In the genomic region with DNA sequence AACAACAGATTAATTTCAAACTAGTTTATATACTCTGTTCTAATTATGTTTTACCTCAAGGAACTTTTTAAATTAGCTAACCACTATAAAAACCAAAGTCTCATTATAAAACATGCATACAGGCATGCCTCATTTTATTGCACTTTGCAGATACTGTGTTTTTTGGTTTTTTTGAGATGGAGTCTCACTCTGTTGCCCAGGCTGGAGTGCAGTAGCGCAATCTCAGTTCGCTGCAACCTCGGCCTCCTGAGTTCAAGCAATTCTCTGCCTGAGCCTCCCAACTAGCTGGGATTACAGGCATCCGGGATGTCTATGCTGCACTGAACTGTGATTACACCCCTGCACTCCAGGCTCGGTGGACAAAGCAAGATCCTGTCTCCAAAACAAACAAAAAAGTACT, we compare ENCODE assay signal across 24 cellular contexts. TPM values are rescaled to one million over a fixed set of nuclear protein-coding genes. Genes with fewer than 3 reads are reported as not detected.
DNase-seq lines count a peak whose midpoint lies in the region; ATAC-seq, FAIRE-seq and TF ChIP-seq lines count a peak whose summit lies in the region.
"Had no signal": no experiment of that assay in that cellular context is flagged by ENCODE, and none has a peak within 500 bp of the region (broad histone marks: within the 10 kb centered on the region; RNA-seq: fewer than 3 reads in every experiment).

No MANE protein-coding gene starts in this region.

- H3K27ac Mint-ChIP-seq in activated naive CD8-positive, alpha-beta T cell treated with anti-CD3 and anti-CD28 coated beads, Interleukin-2, amount 10 ng/mL, durations not matched to agents 7 days and 5 days = no peak overlapping the region
- H3K27ac Mint-ChIP-seq in activated naive CD8-positive, alpha-beta T cell treated with anti-CD3 and anti-CD28 coated beads for 36 hours = no peak overlapping the region
- H3K27ac Mint-ChIP-seq in WTC11 = no peak overlapping the region
- H3K27ac Mint-ChIP-seq: GM23338, HFFc6 had no signal

- CTCF ChIA-PET in WTC11 (lab: Charles Lee) (interaction anchor here (1.0 to 1.6 kb wide), 2 partner anchors 9 to 33 kb away, joined by 3 to 7 read pairs; no protein-coding TSS in a partner anchor), HepG2 (lab: Yijun Ruan, JAX; ENCODE audit: low intra/inter-chr PET ratio, low total read pairs) (no interaction called here)

- no peak for TF ChIP-seq POLR2A in HepG2 (IDR thresholded peaks at IDR 0.05; ENCODE audit: insufficient read depth in 1 of 2, low read depth in 2 of 2, low read length in 2 of 2)

- no peak overlapping the region for H2AFZ ChIP-seq in HepG2 (ENCODE audit: low read length)
- H2AFZ ChIP-seq: GM23338 had no signal

- intact Hi-C loops in HepG2 (cut with micrococcal nuclease; ENCODE audit: unreplicated experiment) (no loop called here), sciatic nerve (cut with DNase I) (no loop called here), left colon (cut with DNase I, micrococcal nuclease) (no loop called here)

- no peak overlapping the region for H3K9ac ChIP-seq in HepG2 (ENCODE audit: insufficient read depth, low read depth, low read length)

- no peak for TF ChIP-seq CTCF in WTC11 (IDR thresholded peaks at IDR 0.05)
- no peak for TF ChIP-seq CTCF in HepG2 (CRISPR knock-in tag; IDR thresholded peaks at IDR 0.05)

- no peaks in the 10 kb centered on the region for H3K79me2 ChIP-seq in HepG2 (ENCODE audit: insufficient read depth, low read length)

- TF ChIP-seq EP300 in HepG2 (IDR thresholded peaks at IDR 0.05; ENCODE audit: low read depth in 2 of 2, low read length in 2 of 2) (no peak), HepG2 (CRISPR knock-in tag; IDR thresholded peaks at IDR 0.05; ENCODE audit: borderline replicate concordance) (no peak)

- H3K9me3 Mint-ChIP-seq in activated naive CD8-positive, alpha-beta T cell treated with anti-CD3 and anti-CD28 coated beads, Interleukin-2, amount 10 ng/mL, durations not matched to agents 7 days and 5 days = no peaks in the 10 kb centered on the region
- no peaks in the 10 kb centered on the region for H3K9me3 Mint-ChIP-seq in activated naive CD8-positive, alpha-beta T cell treated with anti-CD3 and anti-CD28 coated beads for 36 hours
- H3K9me3 Mint-ChIP-seq in WTC11 = no peaks in the 10 kb centered on the region
- H3K9me3 Mint-ChIP-seq: CD4-positive, alpha-beta memory T cell; GM23338; H9; HFFc6 had no signal

- WGBS in HepG2 (ENCODE audit: low lambda C conversion rate) = 75% methylated on average over 5 of the region's 5 CpGs

- H3K36me3 Mint-ChIP-seq in activated naive CD8-positive, alpha-beta T cell treated with anti-CD3 and anti-CD28 coated beads, Interleukin-2, amount 10 ng/mL, durations not matched to agents 7 days and 5 days = peaks cover 11% of the 10 kb centered on the region
- peaks cover 17% of the 10 kb centered on the region for H3K36me3 Mint-ChIP-seq in activated naive CD8-positive, alpha-beta T cell treated with anti-CD3 and anti-CD28 coated beads for 36 hours
- H3K36me3 Mint-ChIP-seq in WTC11 = peaks cover 27% of the 10 kb centered on the region

- no peak overlapping the region for H3K4me3 Mint-ChIP-seq in activated naive CD8-positive, alpha-beta T cell treated with anti-CD3 and anti-CD28 coated beads, Interleukin-2, amount 10 ng/mL, durations not matched to agents 7 days and 5 days
- no peak overlapping the region for H3K4me3 Mint-ChIP-seq in activated naive CD8-positive, alpha-beta T cell treated with anti-CD3 and anti-CD28 coated beads for 36 hours
- no peak overlapping the region for H3K4me3 Mint-ChIP-seq in WTC11
- H3K4me3 Mint-ChIP-seq: CD4-positive, alpha-beta memory T cell; GM23338; H9; HFFc6 had no signal

- no peaks in the 10 kb centered on the region for H3K9me3 ChIP-seq in HepG2 (ENCODE audit: low read length)
- H3K9me3 ChIP-seq: A549 had no signal

- H3K4me3 ChIP-seq in HepG2 (replicated peaks in 1 of 3; ENCODE audit: insufficient read depth in 1 of 3, low read depth in 2 of 3, low read length in 3 of 3) = no peak overlapping the region
- H3K4me3 ChIP-seq: A549, GM23338 had no signal

- H3K36me3 ChIP-seq in HepG2 (replicated peaks in 1 of 2; ENCODE audit: control insufficient read depth in 1 of 2, insufficient read depth in 2 of 2, low read length in 2 of 2) = peaks cover 1 to 15% of the 10 kb centered on the region in 2 experiments; a peak in 3 of 5 replicates

- H3K27ac ChIP-seq in HepG2 (ENCODE audit: extremely low read length, insufficient read depth, low read length) = no peak overlapping the region
- H3K27ac ChIP-seq: A549 had no signal

- peaks cover 3% of the 10 kb centered on the region for H3K4me1 Mint-ChIP-seq in activated naive CD8-positive, alpha-beta T cell treated with anti-CD3 and anti-CD28 coated beads, Interleukin-2, amount 10 ng/mL, durations not matched to agents 7 days and 5 days
- H3K4me1 Mint-ChIP-seq in activated naive CD8-positive, alpha-beta T cell treated with anti-CD3 and anti-CD28 coated beads for 36 hours = peaks cover 2% of the 10 kb centered on the region
- 0 out of 2 replicates have a peak, but pooled peaks cover 2% of the 10 kb centered on the region for H3K4me1 Mint-ChIP-seq in WTC11
- H3K4me1 Mint-ChIP-seq: CD4-positive, alpha-beta memory T cell; GM23338; H9 had no signal

- no peaks in the 10 kb centered on the region for H4K20me1 ChIP-seq in HepG2 (ENCODE audit: insufficient read depth, low read length)

- BruUV-seq in HepG2 (replicated peaks; lab: Mats Ljungman, UMichigan) = no TSS peak

- in situ Hi-C loops in HepG2 (cut with HindIII; ENCODE audit: extremely low pct_ligation_motif_present, low pct_unique_long_range_greater_than_20kb) = no loop called here

- TF ChIP-seq RAD21 in HepG2 (CRISPR knock-in tag; IDR thresholded peaks at IDR 0.05) = no peak

- no peaks in the 10 kb centered on the region for H3K27me3 Mint-ChIP-seq in activated naive CD8-positive, alpha-beta T cell treated with anti-CD3 and anti-CD28 coated beads, Interleukin-2, amount 10 ng/mL, durations not matched to agents 7 days and 5 days
- H3K27me3 Mint-ChIP-seq in activated naive CD8-positive, alpha-beta T cell treated with anti-CD3 and anti-CD28 coated beads for 36 hours = no peaks in the 10 kb centered on the region
- H3K27me3 Mint-ChIP-seq in WTC11 (ENCODE audit: low read depth) = no peaks in the 10 kb centered on the region
- H3K27me3 Mint-ChIP-seq: CD4-positive, alpha-beta memory T cell had no signal

- DNase-seq in activated naive CD8-positive, alpha-beta T cell treated with anti-CD3 and anti-CD28 coated beads, Interleukin-2, amount 10 ng/mL, durations not matched to agents 7 days and 5 days = peak; percentile 14
- no peak for DNase-seq in activated naive CD8-positive, alpha-beta T cell treated with anti-CD3 and anti-CD28 coated beads for 36 hours
- no peak for DNase-seq in WTC11 (ENCODE audit: low spot score)
- DNase-seq in HepG2 (ENCODE audit: low spot score) = no peak
- peak; percentile 13 for DNase-seq in sciatic nerve (ENCODE audit: low spot score)
- DNase-seq in NCI-H1048 (lab: John Stamatoyannopoulos, UW) = no peak
- DNase-seq in ecto neural progenitor cell (ENCODE audit: low spot score) = no peak
- DNase-seq in left colon = no peak
- DNase-seq: 8988T; ACHN; C1 segment of cervical spinal cord; Calu3; CD4-positive, alpha-beta memory T cell; COR-L47; DMS53; DMS79 treated with DMSO at 0.1 percent for 48 hours; GF-D8; H9; HFFc6 had no signal

- ATAC-seq in activated naive CD8-positive, alpha-beta T cell treated with anti-CD3 and anti-CD28 coated beads, Interleukin-2, amount 10 ng/mL, durations not matched to agents 7 days and 5 days (ENCODE audit: low read depth) = no peak
- ATAC-seq in WTC11 (no peak), HepG2 (peak; percentile 31), sciatic nerve (no peak), left colon (no peak)
- ATAC-seq: A549, GM23338, HCT116 had no signal

- FAIRE-seq in HepG2 (lab: Jason Lieb, UNC) = no peak
- FAIRE-seq: A549, GM12891, GM18507 had no signal

- H3K4me2 ChIP-seq in HepG2 (ENCODE audit: low read depth, low read length) = no peak overlapping the region
- H3K4me2 ChIP-seq: A549, GM23338 had no signal

- peaks cover 18% of the 10 kb centered on the region for H3K4me1 ChIP-seq in HepG2 (ENCODE audit: insufficient read depth, low read length)

- H3K27me3 ChIP-seq in HepG2 (ENCODE audit: control insufficient read depth in 1 of 2, insufficient read depth in 2 of 2, low read length in 2 of 2) = no peaks in the 10 kb centered on the region

- POLR2A ChIA-PET in activated naive CD8-positive, alpha-beta T cell treated with anti-CD3 and anti-CD28 coated beads, Interleukin-2, amount 10 ng/mL, durations not matched to agents 7 days and 5 days (lab: Charles Lee) = interaction anchor here (0.7 to 0.9 kb wide), 2 partner anchors 9 to 19 kb away, joined by 3 to 4 read pairs; a partner anchor contains a TSS
- POLR2A ChIA-PET in WTC11 (lab: Charles Lee) (interaction anchor here (0.6 kb wide), 2 partner anchors 84 to 258 kb away, joined by 3 to 5 read pairs; no protein-coding TSS in a partner anchor), HepG2 (lab: Yijun Ruan, JAX) (interaction anchor here (1.6 kb wide), 1 partner anchor 9 kb away, joined by 13 read pairs; a partner anchor contains a TSS)

RNA-seq across cellular contexts. Expression of a gene that starts 8.8 kb away (rescaled TPM):
- 100 to 1,000 TPM; 194 to 213 TPM for total RNA-seq in activated naive CD8-positive, alpha-beta T cell treated with anti-CD3 and anti-CD28 coated beads, Interleukin-2, amount 10 ng/mL, durations not matched to agents 7 days and 5 days
- 100 to 1,000 TPM; 245 to 250 TPM for total RNA-seq in activated naive CD8-positive, alpha-beta T cell treated with anti-CD3 and anti-CD28 coated beads for 36 hours
- 289 to 341 TPM (median 300 TPM) in 3 replicates for total RNA-seq in WTC11 (2021)
- total RNA-seq in HepG2 (2016; rRNA removed; fragmentation: Illumina TruSeq; extraction: Trizol) = 237 and 256 TPM in 2 replicates
- total RNA-seq in HepG2 (2016; cell fraction: cytosol; rRNA removed; fragmentation: Illumina TruSeq; extraction: Trizol; ENCODE audit: low read depth) = 86.3 and 92.6 TPM in 2 replicates
- total RNA-seq in HepG2 (2016; cell fraction: insoluble cytoplasmic fraction; rRNA removed; fragmentation: Illumina TruSeq; extraction: Trizol) = 209 and 270 TPM in 2 replicates
- 67.0 and 88.4 TPM in 2 replicates for total RNA-seq in HepG2 (2016; cell fraction: membrane; rRNA removed; fragmentation: Illumina TruSeq; extraction: Trizol)
- total RNA-seq in HepG2 (2016; cell fraction: nucleus; rRNA removed; fragmentation: Illumina TruSeq; extraction: Trizol) = 98.2 and 106 TPM in 2 replicates
- 32.1 and 43.3 TPM in 2 replicates for polyA plus RNA-seq in HepG2 (2011; rRNA removed)
- polyA plus RNA-seq in HepG2 (2011; cell fraction: cytosol; rRNA removed) = 92.3 and 100 TPM in 2 replicates
- polyA plus RNA-seq in HepG2 (2011; cell fraction: nucleus; rRNA removed) = 38.5 and 41.1 TPM in 2 replicates
- polyA plus RNA-seq in HepG2 (2012) = 103 and 127 TPM in 2 replicates
- 83.0 and 101 TPM in 2 replicates for polyA plus RNA-seq in HepG2 (2016; cell fraction: cytosol; fragmentation: Illumina TruSeq; extraction: Trizol; ENCODE audit: low read depth)
- polyA plus RNA-seq in HepG2 (2016; cell fraction: insoluble cytoplasmic fraction; fragmentation: Illumina TruSeq; extraction: Trizol; ENCODE audit: low read depth) = 221 and 271 TPM in 2 replicates
- 58.3 and 84.5 TPM in 2 replicates for polyA plus RNA-seq in HepG2 (2016; cell fraction: membrane; fragmentation: Illumina TruSeq; extraction: Trizol; ENCODE audit: low read depth)
- 169 and 181 TPM in 2 replicates for polyA plus RNA-seq in HepG2 (2016; cell fraction: nucleus; fragmentation: Illumina TruSeq; extraction: Trizol; ENCODE audit: insufficient read depth, low read depth)
- 28.4 and 46.4 TPM in 2 replicates for polyA minus RNA-seq in HepG2 (2011; rRNA and poly(A)+ RNA removed; ENCODE audit: low replicate concordance)
- 50.6 and 65.7 TPM in 2 replicates for polyA minus RNA-seq in HepG2 (2011; cell fraction: cytosol; rRNA and poly(A)+ RNA removed)
- 30.4 and 32.2 TPM in 2 replicates for polyA minus RNA-seq in HepG2 (2011; cell fraction: nucleus; rRNA and poly(A)+ RNA removed)
- 20.3 TPM for total RNA-seq in sciatic nerve
- total RNA-seq in left colon = 100 to 1,000 TPM; 212 to 220 TPM

RNA-seq across cellular contexts. Expression of a gene that starts 19.7 kb away (rescaled TPM):
- total RNA-seq in activated naive CD8-positive, alpha-beta T cell treated with anti-CD3 and anti-CD28 coated beads, Interleukin-2, amount 10 ng/mL, durations not matched to agents 7 days and 5 days = 100 to 1,000 TPM; 470 to 500 TPM
- 100 to 1,000 TPM; 623 to 655 TPM for total RNA-seq in activated naive CD8-positive, alpha-beta T cell treated with anti-CD3 and anti-CD28 coated beads for 36 hours
- total RNA-seq in WTC11 (2021) = 650 to 764 TPM (median 757 TPM) in 3 replicates
- 553 and 842 TPM in 2 replicates for total RNA-seq in HepG2 (2016; rRNA removed; fragmentation: Illumina TruSeq; extraction: Trizol)
- total RNA-seq in HepG2 (2016; cell fraction: cytosol; rRNA removed; fragmentation: Illumina TruSeq; extraction: Trizol; ENCODE audit: low read depth) = 162 and 178 TPM in 2 replicates
- total RNA-seq in HepG2 (2016; cell fraction: insoluble cytoplasmic fraction; rRNA removed; fragmentation: Illumina TruSeq; extraction: Trizol) = 553 and 885 TPM in 2 replicates
- total RNA-seq in HepG2 (2016; cell fraction: membrane; rRNA removed; fragmentation: Illumina TruSeq; extraction: Trizol) = 469 and 483 TPM in 2 replicates
- 195 and 213 TPM in 2 replicates for total RNA-seq in HepG2 (2016; cell fraction: nucleus; rRNA removed; fragmentation: Illumina TruSeq; extraction: Trizol)
- polyA plus RNA-seq in HepG2 (2011; rRNA removed) = 252 and 337 TPM in 2 replicates
- 69.8 and 103 TPM in 2 replicates for polyA plus RNA-seq in HepG2 (2011; cell fraction: cytosol; rRNA removed)
- polyA plus RNA-seq in HepG2 (2011; cell fraction: nucleus; rRNA removed) = 25.8 and 30.1 TPM in 2 replicates
- 289 and 643 TPM in 2 replicates for polyA plus RNA-seq in HepG2 (2012)
- polyA plus RNA-seq in HepG2 (2016; cell fraction: cytosol; fragmentation: Illumina TruSeq; extraction: Trizol; ENCODE audit: low read depth) = 377 and 391 TPM in 2 replicates
- 1,249 and 1,398 TPM in 2 replicates for polyA plus RNA-seq in HepG2 (2016; cell fraction: insoluble cytoplasmic fraction; fragmentation: Illumina TruSeq; extraction: Trizol; ENCODE audit: low read depth)
- 612 and 621 TPM in 2 replicates for polyA plus RNA-seq in HepG2 (2016; cell fraction: membrane; fragmentation: Illumina TruSeq; extraction: Trizol; ENCODE audit: low read depth)
- 448 and 485 TPM in 2 replicates for polyA plus RNA-seq in HepG2 (2016; cell fraction: nucleus; fragmentation: Illumina TruSeq; extraction: Trizol; ENCODE audit: insufficient read depth, low read depth)
- 78.7 and 95.4 TPM in 2 replicates for polyA minus RNA-seq in HepG2 (2011; rRNA and poly(A)+ RNA removed; ENCODE audit: low replicate concordance)
- polyA minus RNA-seq in HepG2 (2011; cell fraction: cytosol; rRNA and poly(A)+ RNA removed) = 255 and 261 TPM in 2 replicates
- polyA minus RNA-seq in HepG2 (2011; cell fraction: nucleus; rRNA and poly(A)+ RNA removed) = 42.5 and 63.9 TPM in 2 replicates
- total RNA-seq in sciatic nerve = 296 TPM
- 100 to 1,000 TPM; 235 to 254 TPM for total RNA-seq in left colon

RNA-seq across cellular contexts. Expression of a gene that starts 31.5 kb away (rescaled TPM):
- total RNA-seq in activated naive CD8-positive, alpha-beta T cell treated with anti-CD3 and anti-CD28 coated beads, Interleukin-2, amount 10 ng/mL, durations not matched to agents 7 days and 5 days = 10 to 100 TPM; 69.9 to 70.8 TPM
- total RNA-seq in activated naive CD8-positive, alpha-beta T cell treated with anti-CD3 and anti-CD28 coated beads for 36 hours = 10 to 100 TPM; 71.2 to 74.8 TPM
- 91.0 to 102 TPM (median 96.9 TPM) in 3 replicates for total RNA-seq in WTC11 (2021)
- total RNA-seq in HepG2 (2016; rRNA removed; fragmentation: Illumina TruSeq; extraction: Trizol) = 31.4 and 48.6 TPM in 2 replicates
- 21.9 and 22.5 TPM in 2 replicates for total RNA-seq in HepG2 (2016; cell fraction: cytosol; rRNA removed; fragmentation: Illumina TruSeq; extraction: Trizol; ENCODE audit: low read depth)
- 34.5 and 55.6 TPM in 2 replicates for total RNA-seq in HepG2 (2016; cell fraction: insoluble cytoplasmic fraction; rRNA removed; fragmentation: Illumina TruSeq; extraction: Trizol)
- 26.2 and 30.0 TPM in 2 replicates for total RNA-seq in HepG2 (2016; cell fraction: membrane; rRNA removed; fragmentation: Illumina TruSeq; extraction: Trizol)
- 41.8 and 49.7 TPM in 2 replicates for total RNA-seq in HepG2 (2016; cell fraction: nucleus; rRNA removed; fragmentation: Illumina TruSeq; extraction: Trizol)
- polyA plus RNA-seq in HepG2 (2011; rRNA removed) = 42.8 and 42.9 TPM in 2 replicates
- polyA plus RNA-seq in HepG2 (2011; cell fraction: cytosol; rRNA removed) = 24.5 and 47.2 TPM in 2 replicates
- polyA plus RNA-seq in HepG2 (2011; cell fraction: nucleus; rRNA removed) = 143 and 153 TPM in 2 replicates
- polyA plus RNA-seq in HepG2 (2012) = 22.5 and 24.0 TPM in 2 replicates
- polyA plus RNA-seq in HepG2 (2016; cell fraction: cytosol; fragmentation: Illumina TruSeq; extraction: Trizol; ENCODE audit: low read depth) = 20.3 and 23.1 TPM in 2 replicates
- polyA plus RNA-seq in HepG2 (2016; cell fraction: insoluble cytoplasmic fraction; fragmentation: Illumina TruSeq; extraction: Trizol; ENCODE audit: low read depth) = 30.7 and 32.5 TPM in 2 replicates
- polyA plus RNA-seq in HepG2 (2016; cell fraction: membrane; fragmentation: Illumina TruSeq; extraction: Trizol; ENCODE audit: low read depth) = 20.1 and 23.2 TPM in 2 replicates
- 95.9 and 100 TPM in 2 replicates for polyA plus RNA-seq in HepG2 (2016; cell fraction: nucleus; fragmentation: Illumina TruSeq; extraction: Trizol; ENCODE audit: insufficient read depth, low read depth)
- 14.0 and 27.7 TPM in 2 replicates for polyA minus RNA-seq in HepG2 (2011; rRNA and poly(A)+ RNA removed; ENCODE audit: low replicate concordance)
- polyA minus RNA-seq in HepG2 (2011; cell fraction: cytosol; rRNA and poly(A)+ RNA removed) = 5.2 and 5.9 TPM in 2 replicates
- 21.5 and 23.6 TPM in 2 replicates for polyA minus RNA-seq in HepG2 (2011; cell fraction: nucleus; rRNA and poly(A)+ RNA removed)
- total RNA-seq in sciatic nerve = 38.7 TPM
- 10 to 100 TPM; 77.6 to 86.6 TPM for total RNA-seq in left colon

RNA-seq across cellular contexts. Expression of a gene that starts 42.4 kb away (rescaled TPM):
- 100 to 1,000 TPM; 154 to 167 TPM for total RNA-seq in activated naive CD8-positive, alpha-beta T cell treated with anti-CD3 and anti-CD28 coated beads, Interleukin-2, amount 10 ng/mL, durations not matched to agents 7 days and 5 days
- 100 to 1,000 TPM; 134 to 137 TPM for total RNA-seq in activated naive CD8-positive, alpha-beta T cell treated with anti-CD3 and anti-CD28 coated beads for 36 hours
- 89.7 to 109 TPM (median 95.1 TPM) in 3 replicates for total RNA-seq in WTC11 (2021)
- total RNA-seq in HepG2 (2016; rRNA removed; fragmentation: Illumina TruSeq; extraction: Trizol) = 122 and 124 TPM in 2 replicates
- 32.8 and 35.7 TPM in 2 replicates for total RNA-seq in HepG2 (2016; cell fraction: cytosol; rRNA removed; fragmentation: Illumina TruSeq; extraction: Trizol; ENCODE audit: low read depth)
- 119 and 122 TPM in 2 replicates for total RNA-seq in HepG2 (2016; cell fraction: insoluble cytoplasmic fraction; rRNA removed; fragmentation: Illumina TruSeq; extraction: Trizol)
- 28.2 and 37.8 TPM in 2 replicates for total RNA-seq in HepG2 (2016; cell fraction: membrane; rRNA removed; fragmentation: Illumina TruSeq; extraction: Trizol)
- total RNA-seq in HepG2 (2016; cell fraction: nucleus; rRNA removed; fragmentation: Illumina TruSeq; extraction: Trizol) = 112 and 113 TPM in 2 replicates
- 79.4 and 89.1 TPM in 2 replicates for polyA plus RNA-seq in HepG2 (2011; rRNA removed)
- 64.8 and 78.3 TPM in 2 replicates for polyA plus RNA-seq in HepG2 (2011; cell fraction: cytosol; rRNA removed)
- 303 and 416 TPM in 2 replicates for polyA plus RNA-seq in HepG2 (2011; cell fraction: nucleus; rRNA removed)
- polyA plus RNA-seq in HepG2 (2012) = 34.4 and 62.5 TPM in 2 replicates
- 17.2 and 18.1 TPM in 2 replicates for polyA plus RNA-seq in HepG2 (2016; cell fraction: cytosol; fragmentation: Illumina TruSeq; extraction: Trizol; ENCODE audit: low read depth)
- polyA plus RNA-seq in HepG2 (2016; cell fraction: insoluble cytoplasmic fraction; fragmentation: Illumina TruSeq; extraction: Trizol; ENCODE audit: low read depth) = 81.2 and 85.9 TPM in 2 replicates
- polyA plus RNA-seq in HepG2 (2016; cell fraction: membrane; fragmentation: Illumina TruSeq; extraction: Trizol; ENCODE audit: low read depth) = 16.9 and 17.7 TPM in 2 replicates
- 226 and 250 TPM in 2 replicates for polyA plus RNA-seq in HepG2 (2016; cell fraction: nucleus; fragmentation: Illumina TruSeq; extraction: Trizol; ENCODE audit: insufficient read depth, low read depth)
- polyA minus RNA-seq in HepG2 (2011; rRNA and poly(A)+ RNA removed; ENCODE audit: low replicate concordance) = 91.6 and 267 TPM in 2 replicates
- polyA minus RNA-seq in HepG2 (2011; cell fraction: cytosol; rRNA and poly(A)+ RNA removed) = 23.6 and 24.5 TPM in 2 replicates
- 69.2 and 70.3 TPM in 2 replicates for polyA minus RNA-seq in HepG2 (2011; cell fraction: nucleus; rRNA and poly(A)+ RNA removed)
- total RNA-seq in sciatic nerve = 71.1 TPM
- total RNA-seq in left colon = 10 to 100 TPM; 43.9 to 56.3 TPM

RNA-seq across cellular contexts. Expression of a gene that starts 53.3 kb away (rescaled TPM):
- 10 to 100 TPM; 16.2 to 17.6 TPM for total RNA-seq in activated naive CD8-positive, alpha-beta T cell treated with anti-CD3 and anti-CD28 coated beads, Interleukin-2, amount 10 ng/mL, durations not matched to agents 7 days and 5 days
- total RNA-seq in activated naive CD8-positive, alpha-beta T cell treated with anti-CD3 and anti-CD28 coated beads for 36 hours = 1 to 10 TPM; 6.5 to 6.6 TPM
- 13.2 to 15.9 TPM (median 14.8 TPM) in 3 replicates for total RNA-seq in WTC11 (2021)
- 4.2 and 4.4 TPM in 2 replicates for total RNA-seq in HepG2 (2016; rRNA removed; fragmentation: Illumina TruSeq; extraction: Trizol)
- 1.8 TPM in 2 replicates for total RNA-seq in HepG2 (2016; cell fraction: cytosol; rRNA removed; fragmentation: Illumina TruSeq; extraction: Trizol; ENCODE audit: low read depth)
- total RNA-seq in HepG2 (2016; cell fraction: insoluble cytoplasmic fraction; rRNA removed; fragmentation: Illumina TruSeq; extraction: Trizol) = 4.1 and 4.5 TPM in 2 replicates
- total RNA-seq in HepG2 (2016; cell fraction: membrane; rRNA removed; fragmentation: Illumina TruSeq; extraction: Trizol) = 3.8 and 4.0 TPM in 2 replicates
- 3.8 and 3.9 TPM in 2 replicates for total RNA-seq in HepG2 (2016; cell fraction: nucleus; rRNA removed; fragmentation: Illumina TruSeq; extraction: Trizol)
- 3.9 and 5.1 TPM in 2 replicates for polyA plus RNA-seq in HepG2 (2011; rRNA removed)
- polyA plus RNA-seq in HepG2 (2011; cell fraction: cytosol; rRNA removed) = 4.8 TPM in 2 replicates
- polyA plus RNA-seq in HepG2 (2011; cell fraction: nucleus; rRNA removed) = 6.2 and 6.9 TPM in 2 replicates
- 6.6 and 10.2 TPM in 2 replicates for polyA plus RNA-seq in HepG2 (2012)
- 2.1 and 2.2 TPM in 2 replicates for polyA plus RNA-seq in HepG2 (2016; cell fraction: cytosol; fragmentation: Illumina TruSeq; extraction: Trizol; ENCODE audit: low read depth)
- polyA plus RNA-seq in HepG2 (2016; cell fraction: insoluble cytoplasmic fraction; fragmentation: Illumina TruSeq; extraction: Trizol; ENCODE audit: low read depth) = 8.6 and 11.0 TPM in 2 replicates
- polyA plus RNA-seq in HepG2 (2016; cell fraction: membrane; fragmentation: Illumina TruSeq; extraction: Trizol; ENCODE audit: low read depth) = 4.0 and 4.8 TPM in 2 replicates
- polyA plus RNA-seq in HepG2 (2016; cell fraction: nucleus; fragmentation: Illumina TruSeq; extraction: Trizol; ENCODE audit: insufficient read depth, low read depth) = 7.7 and 8.7 TPM in 2 replicates
- 9.1 and 17.2 TPM in 2 replicates for polyA minus RNA-seq in HepG2 (2011; rRNA and poly(A)+ RNA removed; ENCODE audit: low replicate concordance)
- polyA minus RNA-seq in HepG2 (2011; cell fraction: cytosol; rRNA and poly(A)+ RNA removed) = 4.5 and 4.6 TPM in 2 replicates
- 7.9 and 8.1 TPM in 2 replicates for polyA minus RNA-seq in HepG2 (2011; cell fraction: nucleus; rRNA and poly(A)+ RNA removed)
- 11.7 TPM for total RNA-seq in sciatic nerve
- 10 to 100 TPM; 20.3 to 29.9 TPM for total RNA-seq in left colon

Comparison
In these comparisons a context has a peak if more than half of its experiments do, and no peak if none do; other contexts are left out.
1. DNase-seq: peak in activated naive CD8-positive, alpha-beta T cell treated with anti-CD3 and anti-CD28 coated beads, Interleukin-2, amount 10 ng/mL, durations not matched to agents 7 days and 5 days (single experiment) and sciatic nerve (single experiment); none in activated naive CD8-positive, alpha-beta T cell treated with anti-CD3 and anti-CD28 coated beads for 36 hours (single experiment), WTC11 (single experiment), HepG2 (single experiment), NCI-H1048 (single experiment), ecto neural progenitor cell (single experiment) and left colon (0 of 2).